ENCODE assay signal across 38 cellular contexts in the genomic region with DNA sequence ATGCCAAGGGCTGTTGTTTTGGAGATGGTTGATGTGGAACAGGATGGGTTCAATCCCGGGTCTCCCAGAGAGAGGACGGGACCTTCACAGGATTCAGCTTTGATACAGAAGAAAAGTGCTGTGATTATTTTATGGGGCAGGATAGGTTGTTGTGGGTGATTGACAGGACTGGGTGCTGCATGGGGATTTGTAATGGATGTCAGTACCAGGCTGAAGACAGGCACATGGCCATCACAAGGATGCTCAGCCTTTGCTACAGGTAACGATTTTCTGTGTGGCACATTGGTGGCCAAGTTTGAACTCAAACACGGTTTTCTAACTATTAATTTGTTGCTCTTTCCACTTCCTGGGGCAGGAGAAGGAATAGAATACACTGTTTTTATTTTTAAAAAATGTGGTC. TPM values are rescaled to one million over a fixed set of nuclear protein-coding genes. Genes with fewer than 3 reads are reported as not detected.
"Had no signal": no experiment of that assay in that cellular context is flagged by ENCODE, and none has a peak within 500 bp of the region (broad histone marks: within the 10 kb centered on the region; RNA-seq: fewer than 3 reads in every experiment).

No MANE protein-coding gene starts in this region.

- H3K27ac Mint-ChIP-seq: activated B cell treated with CpG ODN at 0.5 μM for 24 hours; activated CD4-positive, alpha-beta memory T cell treated with anti-CD3 and anti-CD28 coated beads, Interleukin-2, amount 10 ng/mL, durations not matched to agents 7 days and 5 days; activated CD4-positive, alpha-beta T cell treated with anti-CD3 and anti-CD28 coated beads for 36 hours; activated CD4-positive, alpha-beta T cell treated with anti-CD3 and anti-CD28 coated beads, Interleukin-2, amount 10 ng/mL, durations not matched to agents 7 days and 5 days; activated CD8-positive, alpha-beta memory T cell treated with anti-CD3 and anti-CD28 coated beads, Interleukin-2, amount 10 ng/mL, durations not matched to agents 7 days and 5 days; activated CD8-positive, alpha-beta T cell treated with anti-CD3 and anti-CD28 coated beads, Interleukin-2, amount 10 ng/mL, durations not matched to agents 7 days and 5 days; activated naive CD4-positive, alpha-beta T cell treated with anti-CD3 and anti-CD28 coated beads, Interleukin-2, amount 10 ng/mL, durations not matched to agents 7 days and 5 days; activated naive CD4-positive, alpha-beta T cell treated with anti-CD3 and anti-CD28 coated beads, Interleukin-2, amount 50 U/mL, for 24 hours; activated naive CD8-positive, alpha-beta T cell; activated naive CD8-positive, alpha-beta T cell treated with anti-CD3 and anti-CD28 coated beads, Interleukin-2, amount 10 ng/mL, durations not matched to agents 7 days and 5 days; activated naive CD8-positive, alpha-beta T cell treated with anti-CD3 and anti-CD28 coated beads, Interleukin-2, amount 50 U/mL, for 24 hours; activated T-cell treated with anti-CD3 and anti-CD28 coated beads, Interleukin-2, amount 50 U/mL, for 24 hours; activated T-helper 2 cell treated with anti-CD3 and anti-CD28 coated beads, Interferon-gamma antibody, Interleukin-2, Interleukin-4, amounts not matched to agents 10 μg/mL and 5 μg/mL and 100 μg/mL, durations not matched to agents 14 hours and 24 hours and 36 hours; brain; T-helper 1 cell treated with Interleukin-12 subunit alpha and Interleukin-12 subunit beta and Interleukin-4 antibody, amounts not matched to agents 30 μg/mL and 1 μg/mL, for 36 hours; T-helper 2 cell treated with Interferon-gamma antibody and Interleukin-4, amounts not matched to agents 5 μg/mL and 100 μg/mL, for 36 hours had no signal

- H3K4me3 Mint-ChIP-seq: activated B cell treated with CpG ODN at 0.5 μM for 24 hours; activated CD4-positive, alpha-beta memory T cell treated with anti-CD3 and anti-CD28 coated beads, Interleukin-2, amount 10 ng/mL, durations not matched to agents 7 days and 5 days; activated CD4-positive, alpha-beta T cell treated with anti-CD3 and anti-CD28 coated beads for 36 hours; activated CD4-positive, alpha-beta T cell treated with anti-CD3 and anti-CD28 coated beads, Interleukin-2, amount 10 ng/mL, durations not matched to agents 7 days and 5 days; activated CD8-positive, alpha-beta memory T cell treated with anti-CD3 and anti-CD28 coated beads, Interleukin-2, amount 10 ng/mL, durations not matched to agents 7 days and 5 days; activated CD8-positive, alpha-beta T cell treated with anti-CD3 and anti-CD28 coated beads, Interleukin-2, amount 10 ng/mL, durations not matched to agents 7 days and 5 days; activated naive CD4-positive, alpha-beta T cell treated with anti-CD3 and anti-CD28 coated beads, Interleukin-2, amount 10 ng/mL, durations not matched to agents 7 days and 5 days; activated naive CD4-positive, alpha-beta T cell treated with anti-CD3 and anti-CD28 coated beads, Interleukin-2, amount 50 U/mL, for 24 hours; activated naive CD8-positive, alpha-beta T cell; activated naive CD8-positive, alpha-beta T cell treated with anti-CD3 and anti-CD28 coated beads, Interleukin-2, amount 10 ng/mL, durations not matched to agents 7 days and 5 days; activated naive CD8-positive, alpha-beta T cell treated with anti-CD3 and anti-CD28 coated beads, Interleukin-2, amount 50 U/mL, for 24 hours; activated T-cell treated with anti-CD3 and anti-CD28 coated beads, Interleukin-2, amount 50 U/mL, for 24 hours; brain; central memory CD8-positive, alpha-beta T cell; T-helper 1 cell treated with Interleukin-12 subunit alpha and Interleukin-12 subunit beta and Interleukin-4 antibody, amounts not matched to agents 30 μg/mL and 1 μg/mL, for 36 hours; T-helper 2 cell treated with Interferon-gamma antibody and Interleukin-4, amounts not matched to agents 5 μg/mL and 100 μg/mL, for 36 hours had no signal

- H3K27me3 Mint-ChIP-seq: activated CD4-positive, alpha-beta memory T cell treated with anti-CD3 and anti-CD28 coated beads, Interleukin-2, amount 10 ng/mL, durations not matched to agents 7 days and 5 days; activated CD4-positive, alpha-beta T cell treated with anti-CD3 and anti-CD28 coated beads for 36 hours; activated CD4-positive, alpha-beta T cell treated with anti-CD3 and anti-CD28 coated beads, Interleukin-2, amount 10 ng/mL, durations not matched to agents 7 days and 5 days; activated CD8-positive, alpha-beta memory T cell treated with anti-CD3 and anti-CD28 coated beads, Interleukin-2, amount 10 ng/mL, durations not matched to agents 7 days and 5 days; activated naive CD4-positive, alpha-beta T cell treated with anti-CD3 and anti-CD28 coated beads, Interleukin-2, amount 50 U/mL, for 24 hours; activated naive CD8-positive, alpha-beta T cell treated with anti-CD3 and anti-CD28 coated beads, Interleukin-2, amount 10 ng/mL, durations not matched to agents 7 days and 5 days; activated naive CD8-positive, alpha-beta T cell treated with anti-CD3 and anti-CD28 coated beads, Interleukin-2, amount 50 U/mL, for 24 hours; brain had no signal

- H3K9me3 Mint-ChIP-seq: activated CD4-positive, alpha-beta memory T cell treated with anti-CD3 and anti-CD28 coated beads, Interleukin-2, amount 10 ng/mL, durations not matched to agents 7 days and 5 days; activated CD4-positive, alpha-beta T cell treated with anti-CD3 and anti-CD28 coated beads, Interleukin-2, amount 10 ng/mL, durations not matched to agents 7 days and 5 days; activated naive CD4-positive, alpha-beta T cell treated with anti-CD3 and anti-CD28 coated beads, Interleukin-2, amount 10 ng/mL, durations not matched to agents 7 days and 5 days; activated naive CD4-positive, alpha-beta T cell treated with anti-CD3 and anti-CD28 coated beads, Interleukin-2, amount 50 U/mL, for 24 hours; activated naive CD8-positive, alpha-beta T cell treated with anti-CD3 and anti-CD28 coated beads, Interleukin-2, amount 10 ng/mL, durations not matched to agents 7 days and 5 days; activated naive CD8-positive, alpha-beta T cell treated with anti-CD3 and anti-CD28 coated beads, Interleukin-2, amount 50 U/mL, for 24 hours; activated T-cell treated with anti-CD3 and anti-CD28 coated beads, Interleukin-2, amount 50 U/mL, for 24 hours; activated T-helper 2 cell treated with anti-CD3 and anti-CD28 coated beads, Interferon-gamma antibody, Interleukin-2, Interleukin-4, amounts not matched to agents 10 μg/mL and 5 μg/mL and 100 μg/mL, durations not matched to agents 14 hours and 24 hours and 36 hours; central memory CD8-positive, alpha-beta T cell; T-helper 1 cell treated with Interleukin-12 subunit alpha and Interleukin-12 subunit beta and Interleukin-4 antibody, amounts not matched to agents 30 μg/mL and 1 μg/mL, for 36 hours; T-helper 2 cell treated with Interferon-gamma antibody and Interleukin-4, amounts not matched to agents 5 μg/mL and 100 μg/mL, for 36 hours had no signal

- H3K36me3 Mint-ChIP-seq: activated CD8-positive, alpha-beta memory T cell treated with anti-CD3 and anti-CD28 coated beads, Interleukin-2, amount 10 ng/mL, durations not matched to agents 7 days and 5 days; activated naive CD4-positive, alpha-beta T cell treated with anti-CD3 and anti-CD28 coated beads, Interleukin-2, amount 10 ng/mL, durations not matched to agents 7 days and 5 days; activated naive CD4-positive, alpha-beta T cell treated with anti-CD3 and anti-CD28 coated beads, Interleukin-2, amount 50 U/mL, for 24 hours; activated naive CD8-positive, alpha-beta T cell treated with anti-CD3 and anti-CD28 coated beads, Interleukin-2, amount 10 ng/mL, durations not matched to agents 7 days and 5 days; brain had no signal

- H3K4me3 ChIP-seq: ascending aorta, cardiac muscle cell had no signal

- H3K4me1 ChIP-seq: ascending aorta had no signal

- H3K9me3 ChIP-seq: ascending aorta had no signal

- ATAC-seq: activated CD4-positive, alpha-beta T cell treated with anti-CD3 and anti-CD28 coated beads for 36 hours; activated CD8-positive, alpha-beta memory T cell treated with anti-CD3 and anti-CD28 coated beads, Interleukin-2, amount 10 ng/mL, durations not matched to agents 7 days and 5 days; activated CD8-positive, alpha-beta T cell treated with anti-CD3 and anti-CD28 coated beads, Interleukin-2, amount 10 ng/mL, durations not matched to agents 7 days and 5 days; activated naive CD8-positive, alpha-beta T cell treated with anti-CD3 and anti-CD28 coated beads, Interleukin-2, amount 50 U/mL, for 24 hours had no signal

- H3K27ac ChIP-seq: ascending aorta, cardiac muscle cell, WERI-Rb-1 had no signal

- DNase-seq: activated B cell treated with CpG ODN at 0.5 μM for 24 hours; activated CD4-positive, alpha-beta memory T cell treated with anti-CD3 and anti-CD28 coated beads, Interleukin-2, amount 10 ng/mL, durations not matched to agents 7 days and 5 days; activated CD4-positive, alpha-beta T cell treated with anti-CD3 and anti-CD28 coated beads for 1 hour; activated CD4-positive, alpha-beta T cell treated with anti-CD3 and anti-CD28 coated beads for 36 hours; activated CD4-positive, alpha-beta T cell treated with anti-CD3 and anti-CD28 coated beads for 48 hours; activated CD4-positive, alpha-beta T cell treated with anti-CD3 and anti-CD28 coated beads, Interleukin-2, amount 10 ng/mL, durations not matched to agents 7 days and 5 days; activated CD4-positive, alpha-beta T cell treated with anti-CD3 and anti-CD28 coated beads, Interleukin-2, amount 50 U/mL, for 48 hours; activated CD8-positive, alpha-beta memory T cell treated with anti-CD3 and anti-CD28 coated beads for 24 hours; activated CD8-positive, alpha-beta memory T cell treated with anti-CD3 and anti-CD28 coated beads, Interleukin-2, amount 10 ng/mL, durations not matched to agents 7 days and 5 days; activated CD8-positive, alpha-beta memory T cell treated with anti-CD3 and anti-CD28 coated beads, Interleukin-2, amount 50 U/mL, for 48 hours; activated CD8-positive, alpha-beta T cell treated with anti-CD3 and anti-CD28 coated beads, Interleukin-2, amount 10 ng/mL, durations not matched to agents 7 days and 5 days; activated effector memory CD4-positive, alpha-beta T cell treated with Interleukin-2 at 50 U/mL for 16 hours; activated gamma-delta T cell; activated naive CD4-positive, alpha-beta T cell treated with anti-CD3 and anti-CD28 coated beads, Interleukin-2, amount 10 ng/mL, durations not matched to agents 7 days and 5 days; activated naive CD4-positive, alpha-beta T cell treated with Interleukin-2 at 50 U/mL for 16 hours; activated naive CD8-positive, alpha-beta T cell treated with anti-CD3 and anti-CD28 coated beads, Interleukin-2, amount 10 ng/mL, durations not matched to agents 7 days and 5 days; activated naive CD8-positive, alpha-beta T cell treated with anti-CD3 and anti-CD28 coated beads, Interleukin-2, amount 50 U/mL, for 24 hours; activated T-cell treated with anti-CD3 and anti-CD28 coated beads, Interleukin-2, amount 50 U/mL, for 24 hours; activated T-cell treated with anti-CD3 and anti-CD28 coated beads, Interleukin-2, amount 50 U/mL, for 48 hours; amygdala; anterior cingulate cortex; caudate nucleus; cerebellar nuclear complex; T-helper 1 cell; T-helper 2 cell; T-helper 9 cell; WERI-Rb-1 had no signal

- H3K36me3 ChIP-seq: ascending aorta, cardiac muscle cell, WERI-Rb-1 had no signal

- H3K27me3 ChIP-seq: ascending aorta, cardiac muscle cell had no signal

- H3K4me1 Mint-ChIP-seq: activated B cell treated with CpG ODN at 0.5 μM for 24 hours; activated CD4-positive, alpha-beta memory T cell treated with anti-CD3 and anti-CD28 coated beads, Interleukin-2, amount 10 ng/mL, durations not matched to agents 7 days and 5 days; activated CD4-positive, alpha-beta T cell treated with anti-CD3 and anti-CD28 coated beads for 36 hours; activated CD4-positive, alpha-beta T cell treated with anti-CD3 and anti-CD28 coated beads, Interleukin-2, amount 10 ng/mL, durations not matched to agents 7 days and 5 days; activated CD8-positive, alpha-beta memory T cell treated with anti-CD3 and anti-CD28 coated beads, Interleukin-2, amount 10 ng/mL, durations not matched to agents 7 days and 5 days; activated naive CD4-positive, alpha-beta T cell treated with anti-CD3 and anti-CD28 coated beads, Interleukin-2, amount 10 ng/mL, durations not matched to agents 7 days and 5 days; activated naive CD4-positive, alpha-beta T cell treated with anti-CD3 and anti-CD28 coated beads, Interleukin-2, amount 50 U/mL, for 24 hours; activated naive CD8-positive, alpha-beta T cell treated with anti-CD3 and anti-CD28 coated beads, Interleukin-2, amount 10 ng/mL, durations not matched to agents 7 days and 5 days; activated naive CD8-positive, alpha-beta T cell treated with anti-CD3 and anti-CD28 coated beads, Interleukin-2, amount 50 U/mL, for 24 hours; brain; central memory CD8-positive, alpha-beta T cell had no signal

RNA-seq across cellular contexts. Expression of a gene that starts 4.5 kb away (rescaled TPM):
- total RNA-seq: activated CD4-positive, alpha-beta memory T cell treated with anti-CD3 and anti-CD28 coated beads, Interleukin-2, amount 10 ng/mL, durations not matched to agents 7 days and 5 days; activated CD4-positive, alpha-beta T cell treated with anti-CD3 and anti-CD28 coated beads for 36 hours; activated CD4-positive, alpha-beta T cell treated with anti-CD3 and anti-CD28 coated beads, Interleukin-2, amount 10 ng/mL, durations not matched to agents 7 days and 5 days; activated CD8-positive, alpha-beta memory T cell treated with anti-CD3 and anti-CD28 coated beads, Interleukin-2, amount 10 ng/mL, durations not matched to agents 7 days and 5 days; activated CD8-positive, alpha-beta T cell treated with anti-CD3 and anti-CD28 coated beads, Interleukin-2, amount 10 ng/mL, durations not matched to agents 7 days and 5 days; activated naive CD8-positive, alpha-beta T cell treated with anti-CD3 and anti-CD28 coated beads, Interleukin-2, amount 10 ng/mL, durations not matched to agents 7 days and 5 days; activated T-helper 2 cell treated with anti-CD3 and anti-CD28 coated beads, Interferon-gamma antibody, Interleukin-2, Interleukin-4, amounts not matched to agents 10 μg/mL and 5 μg/mL and 100 μg/mL, durations not matched to agents 14 hours and 24 hours and 36 hours; ascending aorta; bronchial epithelial cell; cardiac muscle cell; chondrocyte had no signal
